Comparison of ENCODE assay signal across 18 cellular contexts in the genomic region with DNA sequence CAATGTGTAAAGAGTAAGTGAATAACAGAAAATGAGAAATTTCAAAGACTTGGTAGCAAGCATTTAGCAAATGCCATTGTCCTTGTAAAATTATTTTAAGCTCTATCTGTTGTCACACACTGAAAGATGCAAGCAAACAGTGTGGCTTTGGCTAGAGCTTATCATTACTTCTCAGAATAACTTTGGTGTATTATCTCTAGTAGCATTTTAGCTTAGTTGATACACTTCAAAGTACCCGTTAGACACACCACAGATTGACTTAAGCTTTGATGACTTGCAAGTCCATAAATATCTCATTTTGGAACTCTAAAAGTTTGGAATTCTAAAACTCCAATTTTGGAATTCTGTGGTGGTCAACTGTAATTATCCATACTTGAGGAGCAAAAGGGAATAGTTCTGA.
A peak's percentile ranks its signal among the peaks of the same experiment; 100 is the strongest.
DNase-seq lines count a peak whose midpoint lies in the region; ATAC-seq and TF ChIP-seq lines count a peak whose summit lies in the region.
"Had no signal": no experiment of that assay in that cellular context is flagged by ENCODE, and none has a peak within 500 bp of the region (broad histone marks: within the 10 kb centered on the region; RNA-seq: fewer than 3 reads in every experiment).

No MANE protein-coding gene starts in this region.

- H3K9ac ChIP-seq in IMR-90 (ENCODE audit: low read depth, low read length) (no peak overlapping the region), smooth muscle cell (ENCODE audit: low read depth) (no peak overlapping the region)
- H3K9ac ChIP-seq: KMS-11 had no signal

- peaks cover 1% of the 10 kb centered on the region; the same call in 1 of the 2 replicates for H3K4me1 ChIP-seq in IMR-90 (ENCODE audit: control insufficient read depth, insufficient read depth, low read length)
- peaks cover 0 to 50% of the 10 kb centered on the region in 2 donors for H3K4me1 ChIP-seq in right atrium auricular region
- peaks cover 52% of the 10 kb centered on the region for H3K4me1 ChIP-seq in smooth muscle cell (ENCODE audit: low read depth)
- peaks cover 5 to 17% (median 8%) of the 10 kb centered on the region in 4 donors for H3K4me1 ChIP-seq in upper lobe of left lung

- no peak for TF ChIP-seq EP300 in upper lobe of left lung (IDR thresholded peaks at IDR 0.05)

- H3K9me1 ChIP-seq in IMR-90 (ENCODE audit: insufficient read depth, low read length) = peaks cover 2% of the 10 kb centered on the region; the same call in 1 of the 2 replicates

- H3K14ac ChIP-seq in IMR-90 (replicated peaks; ENCODE audit: low read depth, low read length) = 0 out of 2 replicates have a peak overlapping the region, but pooled peaks have one; percentile 52

- TF ChIP-seq CTCF in IMR-90 (conservative IDR thresholded peaks at IDR 0.05; ENCODE audit: low read depth, low read length) (no peak), brain microvascular endothelial cell (IDR thresholded peaks at IDR 0.05; ENCODE audit: low read depth, low read length, missing control alignments) (no peak), right atrium auricular region (IDR thresholded peaks at IDR 0.05) (no peak), smooth muscle cell (IDR thresholded peaks at IDR 0.05; ENCODE audit: borderline replicate concordance, insufficient read depth, poor library complexity, severe bottlenecking) (no peak), upper lobe of left lung (IDR thresholded peaks at IDR 0.05) (no peak)

- in situ Hi-C loops in IMR-90 (cut with MboI; ENCODE audit: low sequenced_read_pairs) = no loop called here
- in situ Hi-C loops in brain microvascular endothelial cell (cut with HindIII; ENCODE audit: low pct_ligation_motif_present, low sequenced_read_pairs) = no loop called here

- H4K5ac ChIP-seq in IMR-90 (ENCODE audit: low read depth, low read length) = no peak overlapping the region

- peaks cover 16 to 35% of the 10 kb centered on the region in 2 experiments for H3K79me1 ChIP-seq in IMR-90 (ENCODE audit: low read depth in 1 of 2, low read length in 2 of 2)

- no peak overlapping the region for H4K91ac ChIP-seq in IMR-90 (ENCODE audit: insufficient read depth, low read depth, low read length)

- no peak overlapping the region for H2BK120ac ChIP-seq in IMR-90 (ENCODE audit: low read depth, low read length)

- intact Hi-C loops in IMR-90 (cut with micrococcal nuclease) = no loop called here

- H3K18ac ChIP-seq in IMR-90 (ENCODE audit: low read depth, low read length) = no peak overlapping the region

- no peaks in the 10 kb centered on the region; the same call in 1 of the 2 replicates for H4K20me1 ChIP-seq in IMR-90 (ENCODE audit: insufficient read depth, low read length)
- no peaks in the 10 kb centered on the region for H4K20me1 ChIP-seq in smooth muscle cell (ENCODE audit: low read depth)

- no peak overlapping the region for H2BK5ac ChIP-seq in IMR-90 (ENCODE audit: low read depth, low read length, poor library complexity, severe bottlenecking)

- no peak overlapping the region for H2BK20ac ChIP-seq in IMR-90 (ENCODE audit: low read depth, low read length)

- H3K27me3 ChIP-seq in IMR-90 (ENCODE audit: control insufficient read depth, insufficient read depth, low read length) (no peaks in the 10 kb centered on the region), brain microvascular endothelial cell (replicated peaks) (no peaks in the 10 kb centered on the region), right atrium auricular region (no peaks in the 10 kb centered on the region), smooth muscle cell (ENCODE audit: low read depth) (no peaks in the 10 kb centered on the region), upper lobe of left lung (no peaks in the 10 kb centered on the region)

- H3K4ac ChIP-seq in IMR-90 (ENCODE audit: low read depth, low read length) = no peak overlapping the region

- no peak overlapping the region for H3K56ac ChIP-seq in IMR-90 (ENCODE audit: extremely low read depth, insufficient read depth, low read length)

- no peak for ATAC-seq in IMR-90 (ENCODE audit: low read depth)
- no peak for ATAC-seq in upper lobe of left lung (ENCODE audit: low FRiP score in 2 of 2)
- ATAC-seq in HG02970 (IDR thresholded peaks at IDR 0.05; ENCODE audit: low FRiP score, unreplicated experiment) = no peak
- ATAC-seq: GM23338 had no signal

- dilution Hi-C loops in IMR-90 (cut with HindIII; ENCODE audit: low sequenced_read_pairs, unreplicated experiment) = no loop called here

- no peak for TF ChIP-seq RAD21 in IMR-90 (IDR thresholded peaks at IDR 0.05; ENCODE audit: low read length)

- peaks cover 65% of the 10 kb centered on the region for H3K79me2 ChIP-seq in smooth muscle cell (ENCODE audit: low read depth)

- no peak overlapping the region for H2AFZ ChIP-seq in IMR-90 (replicated peaks; ENCODE audit: low read length, poor library complexity)
- H2AFZ ChIP-seq in smooth muscle cell (ENCODE audit: low read depth) = no peak overlapping the region
- H2AFZ ChIP-seq: GM23338 had no signal

- no TSS peak for BruUV-seq in IMR-90 (replicated peaks; lab: Mats Ljungman, UMichigan)

- H3K27ac ChIP-seq in IMR-90 (ENCODE audit: insufficient read depth, low read length) (no peak overlapping the region), brain microvascular endothelial cell (peak overlapping the region; percentile 3), right atrium auricular region (peak overlapping the region; percentile 80 to 89), smooth muscle cell (ENCODE audit: low read depth) (peak overlapping the region; percentile 76), upper lobe of left lung (no peak overlapping the region)
- H3K27ac ChIP-seq: HL-60, KMS-11 had no signal

- no peak overlapping the region for H2AK9ac ChIP-seq in IMR-90 (replicated peaks; ENCODE audit: low read depth, low read length, poor library complexity)

- H2BK15ac ChIP-seq in IMR-90 (ENCODE audit: low read depth, low read length) = no peak overlapping the region

- CTCF ChIA-PET in IMR-90 (lab: Yijun Ruan, JAX) = interaction anchor here (0.6 kb wide), 1 partner anchor 101 kb away, joined by 3 read pairs; no protein-coding TSS in a partner anchor

- H3K4me2 ChIP-seq in IMR-90 (ENCODE audit: low read depth, low read length) = no peak overlapping the region
- peak overlapping the region; percentile 50 for H3K4me2 ChIP-seq in smooth muscle cell
- H3K4me2 ChIP-seq: GM23338, KMS-11 had no signal

- H3K36me3 ChIP-seq in IMR-90 (ENCODE audit: control insufficient read depth, insufficient read depth, low read length) (no peaks in the 10 kb centered on the region; the same call in 1 of the 2 replicates), brain microvascular endothelial cell (replicated peaks) (no peaks in the 10 kb centered on the region), right atrium auricular region (peaks cover 12% of the 10 kb centered on the region), smooth muscle cell (ENCODE audit: low read depth) (peaks cover 2% of the 10 kb centered on the region), upper lobe of left lung (no peaks in the 10 kb centered on the region)

- DNase-seq in IMR-90 (no peak), brain microvascular endothelial cell (no peak), right atrium auricular region (ENCODE audit: low spot score) (no peak), smooth muscle cell (lab: John Stamatoyannopoulos, UW; ENCODE audit: unreplicated experiment) (no peak), hypothalamus (lab: John Stamatoyannopoulos, UW) (no peak), upper lobe of left lung (no peak)
- DNase-seq: CD4-positive, alpha-beta T cell; DND-41; GDM1; NCI-H1092 treated with DMSO at 0.1 percent for 48 hours; NCI-H1694; NCI-H345; NCI-H69; NK-92 treated with Interleukin-12 subunit alpha and Interleukin-12 subunit beta, amount 100 ng/mL, for 24 hours had no signal

- no peak overlapping the region; a peak in 1 of 4 replicates for H4K8ac ChIP-seq in IMR-90 (ENCODE audit: low read depth in 2 of 2, low read length in 2 of 2)

- no peaks in the 10 kb centered on the region for H3K9me3 ChIP-seq in IMR-90 (ENCODE audit: control insufficient read depth, insufficient read depth, low read length)
- H3K9me3 ChIP-seq in right atrium auricular region = no peaks in the 10 kb centered on the region
- no peaks in the 10 kb centered on the region for H3K9me3 ChIP-seq in smooth muscle cell (replicated peaks; ENCODE audit: low read depth)
- H3K9me3 ChIP-seq in upper lobe of left lung = no peaks in the 10 kb centered on the region

- no peak overlapping the region for H3K23ac ChIP-seq in IMR-90 (ENCODE audit: low read depth, low read length)

- H3F3A ChIP-seq in smooth muscle cell (ENCODE audit: low read depth) = peaks cover 37% of the 10 kb centered on the region

- no CpG with 5 or more reads among the region's 1 CpG for WGBS in IMR-90 (ENCODE audit: extremely low coverage in 2 of 2, insufficient read length in 1 of 2), 2 experiments
- WGBS in smooth muscle cell (ENCODE audit: low lambda C conversion rate) = 23% methylated on average over 1 of the region's 1 CpG
- WGBS in upper lobe of left lung, 2 donors = 70 to 90% methylated on average over 1 of the region's 1 CpG

- H3K4me3 ChIP-seq in IMR-90 (ENCODE audit: insufficient read depth, low read depth, low read length) (no peak overlapping the region), brain microvascular endothelial cell (ENCODE audit: low read depth, low read length) (no peak overlapping the region), right atrium auricular region (no peak overlapping the region), smooth muscle cell (no peak overlapping the region), upper lobe of left lung (no peak overlapping the region)
- H3K4me3 ChIP-seq: GM23338 had no signal

- POLR2A ChIA-PET in IMR-90 (lab: Charles Lee; ENCODE audit: unreplicated experiment) = no interaction called here

- TF ChIP-seq POLR2A in IMR-90 (IDR thresholded peaks at IDR 0.05; ENCODE audit: low read depth, low read length) (no peak), upper lobe of left lung (IDR thresholded peaks at IDR 0.05) (no peak)

- H2AK5ac ChIP-seq in IMR-90 (ENCODE audit: low read depth, low read length) = no peak overlapping the region

TF ChIP-seq in IMR-90, 13 proteins besides CTCF, POLR2A, EP300 and RAD21 (continues in another document):
- TF ChIP-seq CEBPB (IDR thresholded peaks at IDR 0.05; ENCODE audit: low read depth, low read length) (no peak), MXI1 (IDR thresholded peaks at IDR 0.05; ENCODE audit: borderline replicate concordance, low read depth, low read length) (no peak), NFE2L2 (IDR thresholded peaks at IDR 0.05; ENCODE audit: low read depth, low read length) (no peak), BHLHE40 (IDR thresholded peaks at IDR 0.05; ENCODE audit: low read depth, low read length) (no peak), MAFK (IDR thresholded peaks at IDR 0.05; ENCODE audit: low read depth, low read length) (no peak), CHD1 (IDR thresholded peaks at IDR 0.05; ENCODE audit: low read depth, low read length) (no peak)
- TF ChIP-seq, protein P1, sequence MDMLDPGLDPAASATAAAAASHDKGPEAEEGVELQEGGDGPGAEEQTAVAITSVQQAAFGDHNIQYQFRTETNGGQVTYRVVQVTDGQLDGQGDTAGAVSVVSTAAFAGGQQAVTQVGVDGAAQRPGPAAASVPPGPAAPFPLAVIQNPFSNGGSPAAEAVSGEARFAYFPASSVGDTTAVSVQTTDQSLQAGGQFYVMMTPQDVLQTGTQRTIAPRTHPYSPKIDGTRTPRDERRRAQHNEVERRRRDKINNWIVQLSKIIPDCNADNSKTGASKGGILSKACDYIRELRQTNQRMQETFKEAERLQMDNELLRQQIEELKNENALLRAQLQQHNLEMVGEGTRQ (IDR thresholded peaks at IDR 0.05; ENCODE audit: low read depth, low read length) = no peak

Comparison
In these comparisons a context has a peak if more than half of its experiments do, and no peak if none do; other contexts are left out.
1. H3K27ac ChIP-seq: peak in brain microvascular endothelial cell (single experiment), right atrium auricular region (2 of 2) and smooth muscle cell (single experiment); none in IMR-90 (single experiment) and upper lobe of left lung (0 of 4).